In the genomic region with DNA sequence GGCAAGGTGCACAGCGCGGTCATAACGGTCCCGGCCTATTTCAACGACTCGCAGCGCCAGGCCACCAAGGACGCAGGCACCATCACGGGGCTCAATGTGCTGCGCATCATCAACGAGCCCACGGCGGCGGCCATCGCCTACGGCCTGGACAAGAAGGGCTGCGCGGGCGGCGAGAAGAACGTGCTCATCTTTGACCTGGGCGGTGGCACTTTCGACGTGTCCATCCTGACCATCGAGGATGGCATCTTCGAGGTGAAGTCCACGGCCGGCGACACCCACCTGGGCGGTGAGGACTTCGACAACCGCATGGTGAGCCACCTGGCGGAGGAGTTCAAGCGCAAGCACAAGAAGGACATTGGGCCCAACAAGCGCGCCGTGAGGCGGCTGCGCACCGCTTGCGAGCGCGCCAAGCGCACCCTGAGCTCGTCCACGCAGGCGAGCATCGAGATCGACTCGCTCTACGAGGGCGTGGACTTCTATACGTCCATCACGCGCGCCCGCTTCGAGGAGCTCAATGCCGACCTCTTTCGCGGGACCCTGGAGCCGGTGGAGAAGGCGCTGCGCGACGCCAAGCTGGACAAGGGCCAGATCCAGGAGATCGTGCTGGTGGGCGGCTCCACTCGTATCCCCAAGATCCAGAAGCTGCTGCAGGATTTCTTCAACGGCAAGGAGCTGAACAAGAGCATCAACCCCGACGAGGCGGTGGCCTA, we compare ENCODE assay signal across 8 cellular contexts. TPM values are rescaled to one million over a fixed set of nuclear protein-coding genes. Genes with fewer than 3 reads are reported as not detected.
DNase-seq lines count a peak whose midpoint lies in the region; ATAC-seq and TF ChIP-seq lines count a peak whose summit lies in the region.

No MANE protein-coding gene starts in this region.

- DNase-seq in HFFc6 (no peak), heart right ventricle (peak in 1 of 2 donors; percentile 11), osteocyte (ENCODE audit: extremely low spot score, unreplicated experiment) (no peak), PC-9 (no peak)
- DNase-seq in activated T-cell treated with anti-CD3 and anti-CD28 coated beads, Interleukin-2, amount 50 U/mL, for 48 hours: peak; percentile 28 to 37

- CTCF ChIA-PET in PC-9 (lab: Charles Lee): interaction anchor here (0.9 to 1.2 kb wide), 2 partner anchors 13 to 88 kb away, joined by 3 read pairs; no protein-coding TSS in a partner anchor

- no peaks in the 10 kb centered on the region for H3K9me2 ChIP-seq in PC-9 (ENCODE audit: insufficient read depth)

- H3K36me3 Mint-ChIP-seq in HFFc6 (ENCODE audit: low read depth) (peaks cover 20% of the 10 kb centered on the region), osteocyte (ENCODE audit: unreplicated experiment) (no peaks in the 10 kb centered on the region)

- H3K4me2 ChIP-seq in PC-9: no peak overlapping the region

- BruUV-seq in PC-9 (replicated peaks; lab: Mats Ljungman, UMichigan): no TSS peak

- H3K9ac ChIP-seq in skeletal muscle tissue (ENCODE audit: low read depth in 1 of 3, low read length in 3 of 3): peak overlapping the region; percentile 35 to 83 (median 77)

- peaks cover 28% of the 10 kb centered on the region; the same call in 1 of the 2 replicates for H3F3A ChIP-seq in PC-9 (ENCODE audit: insufficient read depth, low read depth)

- H3K27me3 ChIP-seq in heart right ventricle: peaks cover 0 to 44% (median 4%) of the 10 kb centered on the region in 7 donors
- H3K27me3 ChIP-seq in skeletal muscle tissue (ENCODE audit: control insufficient read depth in 3 of 3, insufficient read depth in 3 of 3, low read length in 3 of 3): peaks cover 0 to 5% (median 0%) of the 10 kb centered on the region in 3 donors
- no peaks in the 10 kb centered on the region for H3K27me3 ChIP-seq in PC-9 (ENCODE audit: insufficient read depth, low read depth)

- H3K27ac ChIP-seq in heart right ventricle: no peak overlapping the region
- no peak overlapping the region for H3K27ac ChIP-seq in skeletal muscle tissue (ENCODE audit: low read depth, low read length)
- no peak overlapping the region for H3K27ac ChIP-seq in PC-9

- ATAC-seq in heart right ventricle (no peak), GM18498 (IDR thresholded peaks at IDR 0.05; ENCODE audit: unreplicated experiment) (no peak), GM18517 (IDR thresholded peaks at IDR 0.05; ENCODE audit: unreplicated experiment) (no peak)

- H3K36me3 ChIP-seq in heart right ventricle: no peaks in the 10 kb centered on the region
- no peaks in the 10 kb centered on the region for H3K36me3 ChIP-seq in skeletal muscle tissue (ENCODE audit: control insufficient read depth in 3 of 3, insufficient read depth in 3 of 3, low read length in 3 of 3)
- H3K36me3 ChIP-seq in PC-9 (ENCODE audit: low read depth): no peaks in the 10 kb centered on the region

- H3K4me1 ChIP-seq in heart right ventricle (peaks cover 0 to 35% (median 16%) of the 10 kb centered on the region in 9 donors), skeletal muscle tissue (ENCODE audit: control insufficient read depth in 3 of 3, insufficient read depth in 3 of 3, low read length in 3 of 3) (peaks cover 18 to 24% (median 23%) of the 10 kb centered on the region in 3 donors), PC-9 (replicated peaks; ENCODE audit: insufficient read depth) (peaks cover 33% of the 10 kb centered on the region)

- POLR2A ChIA-PET in PC-9 (lab: Charles Lee; ENCODE audit: unreplicated experiment): no interaction called here

- H3K4me3 ChIP-seq in heart right ventricle (peak overlapping the region in 9 of 10 donors; percentile 21 to 75 (median 71)), skeletal muscle tissue (ENCODE audit: low read length in 3 of 3) (peak overlapping the region; percentile 91 to 96 (median 93)), PC-9 (no peak overlapping the region)

- H3K27ac Mint-ChIP-seq in HFFc6: no peak overlapping the region
- no peak overlapping the region for H3K27ac Mint-ChIP-seq in osteocyte (ENCODE audit: unreplicated experiment)

- H3K9me3 ChIP-seq in heart right ventricle (peaks cover 0 to 13% (median 0%) of the 10 kb centered on the region in 11 donors), skeletal muscle tissue (ENCODE audit: control insufficient read depth in 3 of 3, low read length in 3 of 3) (no peaks in the 10 kb centered on the region), PC-9 (ENCODE audit: insufficient read depth, low read depth) (no peaks in the 10 kb centered on the region)

- intact Hi-C loops in heart right ventricle (cut with DNase I): loop anchor here in 9 of 10 donors (2.0 to 10.0 kb wide), 4 partner anchors 93 to 233 kb away; no protein-coding TSS in a partner anchor
- intact Hi-C loops in PC-9 (cut with micrococcal nuclease; ENCODE audit: unreplicated experiment): loop anchor here (2.0 to 10.0 kb wide), 3 partner anchors 215 to 353 kb away; no protein-coding TSS in a partner anchor

- H2AFZ ChIP-seq in PC-9: no peak overlapping the region

- peaks cover 17% of the 10 kb centered on the region for H3K9me3 Mint-ChIP-seq in HFFc6
- H3K9me3 Mint-ChIP-seq in osteocyte (ENCODE audit: unreplicated experiment): no peaks in the 10 kb centered on the region

- H3K27me3 Mint-ChIP-seq in HFFc6 (ENCODE audit: insufficient read depth): peaks cover 5% of the 10 kb centered on the region; the same call in 1 of the 2 replicates
- H3K27me3 Mint-ChIP-seq in osteocyte (ENCODE audit: unreplicated experiment): no peaks in the 10 kb centered on the region

- H3K79me2 ChIP-seq in PC-9 (ENCODE audit: low read depth): no peaks in the 10 kb centered on the region

- WGBS in heart right ventricle, 2 donors: 15% methylated on average over 73 of the region's 73 CpGs

- H3K4me3 Mint-ChIP-seq in HFFc6 (peak overlapping the region; percentile 92), osteocyte (ENCODE audit: unreplicated experiment) (no peak overlapping the region)

- TF ChIP-seq CTCF in HFFc6 (IDR thresholded peaks at IDR 0.05): no peak
- no peak for TF ChIP-seq CTCF in heart right ventricle (IDR thresholded peaks at IDR 0.05)
- TF ChIP-seq CTCF in osteocyte (IDR thresholded peaks at IDR 0.05): no peak
- no peak for TF ChIP-seq CTCF in PC-9 (conservative IDR thresholded peaks at IDR 0.05)

- H4K20me1 ChIP-seq in PC-9 (ENCODE audit: insufficient read depth): no peaks in the 10 kb centered on the region

- H3K4me1 Mint-ChIP-seq in HFFc6 (ENCODE audit: low read depth) (peaks cover 44% of the 10 kb centered on the region), osteocyte (ENCODE audit: unreplicated experiment) (peaks cover 28% of the 10 kb centered on the region)

RNA-seq across cellular contexts. Expression of gene HSPA2, which starts 0.9 kb away (rescaled TPM):
- 1 to 10 TPM; 5.6 to 9.6 (median 9.2) TPM for total RNA-seq in HFFc6 (2021; fragmentation: NEBNext Ultra II Directional; extraction: Animal tissue kit (Norgen Biotek cat#: 25700))
- 10 to 100 TPM in 9 of 10 donors, 1 to 10 TPM in 1; 9.4 to 77.6 (median 34.8) TPM for total RNA-seq in heart right ventricle
- 10 to 100 TPM in 1 of 2 donors, 1 to 10 TPM in 1; 2.6 to 10.3 TPM for polyA plus RNA-seq in heart right ventricle
- total RNA-seq in skeletal muscle tissue: 11.0 TPM
- 2.1 and 2.8 TPM in 2 replicates for total RNA-seq in osteocyte
- total RNA-seq in PC-9 (2021): 11.0 and 14.3 TPM in 2 replicates

RNA-seq across cellular contexts. Expression of gene PPP1R36, which starts 8.3 kb away (rescaled TPM):
- under 1 TPM; 0.20 to 0.81 (median 0.27) TPM for total RNA-seq in HFFc6 (2021; fragmentation: NEBNext Ultra II Directional; extraction: Animal tissue kit (Norgen Biotek cat#: 25700))
- under 1 TPM in 8 of 10 donors, not detected in 2; 0.20 to 0.85 (median 0.49) TPM for total RNA-seq in heart right ventricle
- polyA plus RNA-seq in heart right ventricle: under 1 TPM; 0.07 to 0.59 TPM
- total RNA-seq in skeletal muscle tissue: 0.52 TPM
- 1.3 and 2.1 TPM in 2 replicates for total RNA-seq in osteocyte
- 0.35 TPM in 1 of 2 replicates, not detected in the other for total RNA-seq in PC-9 (2021)

RNA-seq across cellular contexts. Expression of gene ZBTB1, which starts 36.8 kb away (rescaled TPM):
- 10 to 100 TPM; 22.3 to 29.3 (median 25.5) TPM for total RNA-seq in HFFc6 (2021; fragmentation: NEBNext Ultra II Directional; extraction: Animal tissue kit (Norgen Biotek cat#: 25700))
- 10 to 100 TPM; 17.4 to 26.4 (median 20.6) TPM for total RNA-seq in heart right ventricle
- 10 to 100 TPM in 1 of 2 donors, 1 to 10 TPM in 1; 5.6 to 26.0 TPM for polyA plus RNA-seq in heart right ventricle
- total RNA-seq in skeletal muscle tissue: 32.9 TPM
- 62.9 and 67.0 TPM in 2 replicates for total RNA-seq in osteocyte
- 55.4 and 57.2 TPM in 2 replicates for total RNA-seq in PC-9 (2021)

RNA-seq across cellular contexts. Expression of gene ZBTB25, which starts 37.8 kb away (rescaled TPM):
- total RNA-seq in HFFc6 (2021; fragmentation: NEBNext Ultra II Directional; extraction: Animal tissue kit (Norgen Biotek cat#: 25700)): 1 to 10 TPM; 5.7 to 8.2 (median 7.1) TPM
- total RNA-seq in heart right ventricle: 10 to 100 TPM; 17.4 to 24.7 (median 21.2) TPM
- 10 to 100 TPM in 1 of 2 donors, 1 to 10 TPM in 1; 3.0 to 13.5 TPM for polyA plus RNA-seq in heart right ventricle
- total RNA-seq in skeletal muscle tissue: 5.7 TPM
- 9.4 and 10.9 TPM in 2 replicates for total RNA-seq in osteocyte
- total RNA-seq in PC-9 (2021): 18.6 and 22.9 TPM in 2 replicates

Comparison
In these comparisons a context has a peak if more than half of its experiments do, and no peak if none do; other contexts are left out.
1. DNase-seq: peak in activated T-cell treated with anti-CD3 and anti-CD28 coated beads, Interleukin-2, amount 50 U/mL, for 48 hours (2 of 2); none in HFFc6 (single experiment), osteocyte (single experiment) and PC-9 (0 of 2).